ENCODE assay signal across 23 cellular contexts in the genomic region with DNA sequence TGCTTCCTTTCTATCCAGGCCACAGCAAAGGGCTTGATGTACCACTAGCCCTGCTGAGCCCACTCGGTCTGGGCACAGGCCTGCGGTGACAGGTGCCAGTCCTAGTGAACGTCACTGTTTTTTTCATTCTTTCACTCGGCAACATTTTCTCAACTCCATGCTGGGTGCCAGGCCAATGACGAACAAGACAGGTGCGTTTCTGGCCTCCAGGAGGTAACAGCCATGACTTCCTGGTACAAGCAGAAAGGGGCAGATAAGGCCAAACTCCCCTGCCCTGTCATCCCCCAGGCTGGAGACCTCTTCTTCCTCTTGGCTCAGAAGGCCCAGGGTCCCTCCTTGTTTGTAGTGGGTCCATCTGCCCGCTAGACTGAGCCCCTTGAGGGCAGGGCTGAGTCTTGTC. TPM values are rescaled to one million over a fixed set of nuclear protein-coding genes. Genes with fewer than 3 reads are reported as not detected.
A peak's percentile ranks its signal among the peaks of the same experiment; 100 is the strongest.
DNase-seq lines count a peak whose midpoint lies in the region; ATAC-seq and TF ChIP-seq lines count a peak whose summit lies in the region.
"Had no signal": no experiment of that assay in that cellular context is flagged by ENCODE, and none has a peak within 500 bp of the region (broad histone marks: within the 10 kb centered on the region; RNA-seq: fewer than 3 reads in every experiment).

No MANE protein-coding gene starts in this region.

- H4K20me1 ChIP-seq in OCI-LY3 (ENCODE audit: insufficient read depth, low read length): no peaks in the 10 kb centered on the region
- H4K20me1 ChIP-seq: BLaER1 had no signal

- H3K79me1 ChIP-seq in neuronal stem cell (ENCODE audit: low read depth, low read length): no peaks in the 10 kb centered on the region

- H3K4me1 Mint-ChIP-seq in stimulated activated naive B cell treated with anti-CD40 and anti-IgM and Interleukin-4, amounts not matched to agents 10 μg/mL and 1 μg/mL and 100 μg/mL, for 72 hours: peaks cover 11 to 14% of the 10 kb centered on the region in 2 donors

- WGBS in neuronal stem cell (ENCODE audit: extremely low coverage in 2 of 2, insufficient read length in 2 of 2, insufficient replicate concordance in 1 of 2), 2 donors: no CpG with 5 or more reads among the region's 7 CpGs

- no peaks in the 10 kb centered on the region for H3K36me3 Mint-ChIP-seq in stimulated activated naive B cell treated with anti-CD40 and anti-IgM and Interleukin-4, amounts not matched to agents 10 μg/mL and 1 μg/mL and 100 μg/mL, for 72 hours

- no peak overlapping the region for H2AFZ ChIP-seq in OCI-LY3 (ENCODE audit: low read depth, low read length)
- H2AFZ ChIP-seq in neuronal stem cell (ENCODE audit: low read length): no peak overlapping the region
- H2AFZ ChIP-seq: GM23338 had no signal

- H3K9me3 ChIP-seq in OCI-LY3 (ENCODE audit: insufficient read depth, low read length) (no peaks in the 10 kb centered on the region), SJCRH30 (replicated peaks) (no peaks in the 10 kb centered on the region), neuronal stem cell (replicated peaks in 1 of 2; ENCODE audit: control insufficient read depth in 2 of 2, insufficient read depth in 1 of 2, low read depth in 1 of 2, low read length in 2 of 2) (no peaks in the 10 kb centered on the region)
- H3K9me3 ChIP-seq: BLaER1, Caco-2, HAP-1 had no signal

- no peak for ATAC-seq in stimulated activated naive B cell treated with anti-CD40 and anti-IgM and Interleukin-4, amounts not matched to agents 10 μg/mL and 1 μg/mL and 100 μg/mL, for 72 hours (replicated peaks)
- ATAC-seq in HG02623 (IDR thresholded peaks at IDR 0.05; ENCODE audit: unreplicated experiment): no peak
- ATAC-seq: GM23338 had no signal

- H3K9me3 Mint-ChIP-seq in stimulated activated naive B cell treated with anti-CD40 and anti-IgM and Interleukin-4, amounts not matched to agents 10 μg/mL and 1 μg/mL and 100 μg/mL, for 72 hours: no peaks in the 10 kb centered on the region
- H3K9me3 Mint-ChIP-seq: CD4-positive, alpha-beta T cell; GM23338 had no signal

- no peak overlapping the region for H3K4me3 Mint-ChIP-seq in stimulated activated naive B cell treated with anti-CD40 and anti-IgM and Interleukin-4, amounts not matched to agents 10 μg/mL and 1 μg/mL and 100 μg/mL, for 72 hours
- H3K4me3 Mint-ChIP-seq: CD4-positive, alpha-beta T cell; GM23338 had no signal

- H3K4me1 ChIP-seq in OCI-LY3 (ENCODE audit: low read length) (peaks cover 34% of the 10 kb centered on the region), SJCRH30 (peaks cover 15% of the 10 kb centered on the region), neuronal stem cell (ENCODE audit: control insufficient read depth in 2 of 2, insufficient read depth in 1 of 2, low read depth in 1 of 2, low read length in 2 of 2) (peaks cover 7 to 14% of the 10 kb centered on the region in 2 donors)
- H3K4me1 ChIP-seq: Caco-2, HAP-1 had no signal

- DNase-seq in SJCRH30 (peak; percentile 53 to 68), neuronal stem cell (ENCODE audit: low spot score) (no peak), ACHN (no peak), NCI-H69 (lab: John Stamatoyannopoulos, UW) (no peak)
- DNase-seq in stimulated activated naive B cell treated with anti-CD40 and anti-IgM and Interleukin-4, amounts not matched to agents 10 μg/mL and 1 μg/mL and 100 μg/mL, for 72 hours: no peak
- DNase-seq: DMS 273 treated with DMSO at 0.1 percent for 48 hours, DND-41, KBM-7, NCI-H1092, NCI-H1436, NCI-H226, NCI-H524, NCI-H82, OCI-M1, Right ventricle myocardium superior had no signal

- H3K9ac ChIP-seq in OCI-LY3 (ENCODE audit: low read length) (no peak overlapping the region), neuronal stem cell (ENCODE audit: low read depth, low read length, poor library complexity) (no peak overlapping the region)

- no peak overlapping the region for H2BK5ac ChIP-seq in neuronal stem cell (ENCODE audit: low read length)

- H3K27me3 ChIP-seq in OCI-LY3 (ENCODE audit: low read depth, low read length): no peaks in the 10 kb centered on the region
- H3K27me3 ChIP-seq in SJCRH30: peaks cover 9% of the 10 kb centered on the region
- H3K27me3 ChIP-seq in neuronal stem cell (ENCODE audit: control insufficient read depth in 3 of 3, insufficient read depth in 3 of 3, low read depth in 1 of 3, low read length in 3 of 3): no peaks in the 10 kb centered on the region
- H3K27me3 ChIP-seq: BLaER1 had no signal

- no peak overlapping the region for H4K8ac ChIP-seq in neuronal stem cell (ENCODE audit: low read depth, low read length)

- no peak for TF ChIP-seq CTCF in OCI-LY3 (IDR thresholded peaks at IDR 0.05; ENCODE audit: low read depth, low read length)

- H2BK120ac ChIP-seq in neuronal stem cell (ENCODE audit: low read depth, low read length): peak overlapping the region; percentile 65

- H3K4me2 ChIP-seq in OCI-LY3 (ENCODE audit: low read length): peak overlapping the region; percentile 60; the same call in 1 of the 2 replicates
- H3K4me2 ChIP-seq in neuronal stem cell (ENCODE audit: insufficient read depth, low read length, poor library complexity, severe bottlenecking): no peak overlapping the region
- H3K4me2 ChIP-seq: GM23338 had no signal

- H2BK12ac ChIP-seq in neuronal stem cell (ENCODE audit: low read length): no peak overlapping the region

- H3K27ac ChIP-seq in OCI-LY3 (ENCODE audit: low read length): no peak overlapping the region
- H3K27ac ChIP-seq in SJCRH30: peak overlapping the region; percentile 48
- H3K27ac ChIP-seq in neuronal stem cell (replicated peaks; ENCODE audit: low read length): no peak overlapping the region
- H3K27ac ChIP-seq: BLaER1 had no signal

- no peak overlapping the region for H3K4ac ChIP-seq in neuronal stem cell (ENCODE audit: low read length)

- H4K91ac ChIP-seq in neuronal stem cell (ENCODE audit: low read depth, low read length, poor library complexity): no peak overlapping the region

- in situ Hi-C loops in ACHN (cut with HindIII; ENCODE audit: low pct_ligation_motif_present, low pct_unique_long_range_greater_than_20kb, low sequenced_read_pairs): no loop called here

- no peaks in the 10 kb centered on the region for H3K79me2 ChIP-seq in OCI-LY3 (ENCODE audit: low read length)

- H3K23ac ChIP-seq in neuronal stem cell (ENCODE audit: low read depth, low read length, poor library complexity): no peak overlapping the region

- no peaks in the 10 kb centered on the region for H3K36me3 ChIP-seq in OCI-LY3 (replicated peaks; ENCODE audit: low read depth, low read length)
- H3K36me3 ChIP-seq in SJCRH30: no peaks in the 10 kb centered on the region
- H3K36me3 ChIP-seq in neuronal stem cell (replicated peaks in 1 of 2; ENCODE audit: control insufficient read depth in 2 of 2, insufficient read depth in 2 of 2, low read length in 2 of 2): no peaks in the 10 kb centered on the region
- H3K36me3 ChIP-seq: BLaER1, HAP-1 had no signal

- H2AK5ac ChIP-seq in neuronal stem cell (ENCODE audit: low read depth, low read length): peak overlapping the region; percentile 74

- H3K4me3 ChIP-seq in OCI-LY3 (ENCODE audit: low read length) (no peak overlapping the region), SJCRH30 (no peak overlapping the region), neuronal stem cell (ENCODE audit: low read length in 2 of 2) (no peak overlapping the region)
- H3K4me3 ChIP-seq: BLaER1, GM23338, HAP-1 had no signal

- H3K27me3 Mint-ChIP-seq in stimulated activated naive B cell treated with anti-CD40 and anti-IgM and Interleukin-4, amounts not matched to agents 10 μg/mL and 1 μg/mL and 100 μg/mL, for 72 hours: peaks cover 10 to 34% of the 10 kb centered on the region in 2 donors
- H3K27me3 Mint-ChIP-seq: CD4-positive, alpha-beta T cell had no signal

- peak overlapping the region; percentile 56 for H3K18ac ChIP-seq in neuronal stem cell (ENCODE audit: low read length)

- H3K27ac Mint-ChIP-seq in stimulated activated naive B cell treated with anti-CD40 and anti-IgM and Interleukin-4, amounts not matched to agents 10 μg/mL and 1 μg/mL and 100 μg/mL, for 72 hours: peak overlapping the region; percentile 52
- H3K27ac Mint-ChIP-seq: CD4-positive, alpha-beta T cell; GM23338 had no signal

- H3K14ac ChIP-seq in neuronal stem cell (ENCODE audit: low read length): no peak overlapping the region

- no peak overlapping the region for H2BK15ac ChIP-seq in neuronal stem cell (ENCODE audit: low read length)

RNA-seq across cellular contexts. Expression of gene OTOF, which starts 55.7 kb away (rescaled TPM):
- total RNA-seq in SJCRH30 (2014; rRNA removed; shearing (Covaris generic)): 0.08 TPM in 1 of 2 replicates, not detected in the other
- polyA plus RNA-seq in neuronal stem cell (2013, experiment 1 of 2): 0.54 TPM
- 0.60 TPM for polyA plus RNA-seq in neuronal stem cell (2013, experiment 2 of 2)
- total RNA-seq: HT1080, Right ventricle myocardium superior had no signal

Comparison
In these comparisons a context has a peak if more than half of its experiments do, and no peak if none do; other contexts are left out.
1. DNase-seq: peak in SJCRH30 (2 of 2); none in neuronal stem cell (single experiment), stimulated activated naive B cell treated with anti-CD40 and anti-IgM and Interleukin-4, amounts not matched to agents 10 μg/mL and 1 μg/mL and 100 μg/mL, for 72 hours (single experiment), ACHN (single experiment) and NCI-H69 (single experiment).